In genomic region chr4:2963185-2964076, GRCh38 we compare ENCODE assay signal across 1 cellular context.
TF ChIP-seq lines count a peak whose summit lies in the region.

TSS of gene GRK4 (plus strand) at chr4:2963571. CDS start at chr4:2964071, 500 bp downstream.
TSS of gene NOP14 (minus strand) at chr4:2963406. CDS start at chr4:2963319, 87 bp downstream.

TF ChIP-seq in GM12878, 131 proteins besides CTCF, POLR2A, EP300 and RAD21 (continued from another document):
- no peak for TF ChIP-seq SP1 (IDR thresholded peaks at IDR 0.05; ENCODE audit: low read depth, low read length)
- TF ChIP-seq CBFB (IDR thresholded peaks at IDR 0.05; ENCODE audit: low read depth) = peak; percentile 99
- peak; percentile 99 for TF ChIP-seq HCFC1 (IDR thresholded peaks at IDR 0.05; ENCODE audit: low read length)
